13 cellular contexts compared by ENCODE assay signal in genomic region chr10:123835575-123835974, GRCh38. TPM values are rescaled to one million over a fixed set of nuclear protein-coding genes. Genes with fewer than 3 reads are reported as not detected.
A peak's percentile ranks its signal among the peaks of the same experiment; 100 is the strongest.
DNase-seq lines count a peak whose midpoint lies in the region; ATAC-seq and TF ChIP-seq lines count a peak whose summit lies in the region.
"Had no signal": no experiment of that assay in that cellular context is flagged by ENCODE, and none has a peak within 500 bp of the region (broad histone marks: within the 10 kb centered on the region; RNA-seq: fewer than 3 reads in every experiment).

No MANE protein-coding gene starts in this region.

- H3K36me3 ChIP-seq in lower lobe of right lung (no peaks in the 10 kb centered on the region), smooth muscle cell (ENCODE audit: low read depth) (no peaks in the 10 kb centered on the region)
- H3K36me3 ChIP-seq: spleen had no signal

- no peak overlapping the region for H2AFZ ChIP-seq in smooth muscle cell (ENCODE audit: low read depth)

- H3K27me3 ChIP-seq in lower lobe of right lung (ENCODE audit: low read depth) (peaks cover 4% of the 10 kb centered on the region), smooth muscle cell (ENCODE audit: low read depth) (no peaks in the 10 kb centered on the region)

- H3K9me3 ChIP-seq in lower lobe of right lung (no peaks in the 10 kb centered on the region), smooth muscle cell (replicated peaks; ENCODE audit: low read depth) (no peaks in the 10 kb centered on the region)
- H3K9me3 ChIP-seq: spleen had no signal

- H3F3A ChIP-seq in smooth muscle cell (ENCODE audit: low read depth) = no peaks in the 10 kb centered on the region

- ATAC-seq in HG02588 (IDR thresholded peaks at IDR 0.05; ENCODE audit: unreplicated experiment) (peak; percentile 96), HG03432 (IDR thresholded peaks at IDR 0.05; ENCODE audit: unreplicated experiment) (peak; percentile 98), lower lobe of right lung (no peak)

- H3K4me3 ChIP-seq in lower lobe of right lung (no peak overlapping the region), smooth muscle cell (no peak overlapping the region)
- H3K4me3 ChIP-seq: spleen had no signal

- no peaks in the 10 kb centered on the region for H4K20me1 ChIP-seq in smooth muscle cell (ENCODE audit: low read depth)

- no peak overlapping the region for H3K27ac ChIP-seq in lower lobe of right lung
- no peak overlapping the region for H3K27ac ChIP-seq in smooth muscle cell (ENCODE audit: low read depth)
- H3K27ac ChIP-seq: spleen had no signal

- TF ChIP-seq CTCF in lower lobe of right lung (IDR thresholded peaks at IDR 0.05) (no peak), smooth muscle cell (IDR thresholded peaks at IDR 0.05; ENCODE audit: borderline replicate concordance, insufficient read depth, poor library complexity, severe bottlenecking) (no peak)

- intact Hi-C loops in lower lobe of right lung (cut with DNase I) = no loop called here

- no peaks in the 10 kb centered on the region for H3K4me1 ChIP-seq in lower lobe of right lung
- no peaks in the 10 kb centered on the region for H3K4me1 ChIP-seq in smooth muscle cell (ENCODE audit: low read depth)
- H3K4me1 ChIP-seq: spleen had no signal

- H3K9ac ChIP-seq in smooth muscle cell (ENCODE audit: low read depth) = no peak overlapping the region

- DNase-seq in GM19238 (ENCODE audit: insufficient read length, low spot score) (peak; percentile 64), hypothalamus (lab: John Stamatoyannopoulos, UW) (no peak), lower lobe of right lung (no peak), UCSD-AML1 (lab: John Stamatoyannopoulos, UW; ENCODE audit: unreplicated experiment) (no peak), smooth muscle cell (lab: John Stamatoyannopoulos, UW; ENCODE audit: unreplicated experiment) (no peak)
- DNase-seq: Calu3, NCI-H1092 treated with DMSO at 0.1 percent for 48 hours, spleen had no signal

- WGBS in smooth muscle cell (ENCODE audit: low lambda C conversion rate) = 90% methylated on average over 5 of the region's 5 CpGs

- no peaks in the 10 kb centered on the region for H3K79me2 ChIP-seq in smooth muscle cell (ENCODE audit: low read depth)

- no peak overlapping the region for H3K4me2 ChIP-seq in smooth muscle cell

RNA-seq across cellular contexts. Expression of gene CPXM2, which starts 56.0 kb away (rescaled TPM):
- total RNA-seq in lower lobe of right lung (6.3 TPM), smooth muscle cell (31.2 and 38.2 TPM in 2 replicates)
- polyA plus RNA-seq in smooth muscle cell = 37.3 and 65.5 TPM in 2 replicates
- total RNA-seq: Calu3; myocyte; OCI-LY7; T-helper 2 cell treated with Interferon-gamma antibody and Interleukin-4, amounts not matched to agents 100 ng/mL and 5 ng/mL, for 36 hours had no signal

Comparison
In these comparisons a context has a peak if more than half of its experiments do, and no peak if none do; other contexts are left out.
1. ATAC-seq: peak in HG02588 (single experiment) and HG03432 (single experiment); none in lower lobe of right lung (0 of 2).